1 cellular context compared by ENCODE assay signal in genomic region chr6:3669916-3670315, GRCh38.
TF ChIP-seq lines count a peak whose summit lies in the region.

No MANE protein-coding gene starts in this region.

TF ChIP-seq in GM23338, 12 proteins besides CTCF, POLR2A, EP300 and RAD21 (continued from another document):
- TF ChIP-seq ZNF462 (CRISPR knock-in tag; IDR thresholded peaks at IDR 0.05): no peak
TF ChIP-seq in GM23338: peak in this region for 0.
